15 cellular contexts compared by ENCODE assay signal in the genomic region with DNA sequence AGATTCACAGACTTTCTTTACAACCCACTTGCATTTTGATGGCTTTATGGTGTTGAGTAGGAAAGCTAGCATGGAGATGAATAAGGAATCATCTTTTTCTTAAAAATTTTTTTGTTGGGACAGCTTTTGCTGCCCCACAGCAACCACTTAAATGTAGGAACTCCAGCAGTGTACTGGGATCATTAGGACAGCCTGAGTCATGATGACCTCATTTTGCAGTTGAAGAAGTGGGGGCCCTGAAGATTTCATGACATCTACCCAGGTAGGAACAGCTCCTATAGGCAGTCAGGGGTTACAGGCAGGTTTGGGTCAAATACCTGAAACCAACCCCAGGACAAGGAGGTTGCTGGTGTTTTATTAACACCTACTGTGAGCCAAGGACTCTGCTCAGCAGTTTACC. TPM values are rescaled to one million over a fixed set of nuclear protein-coding genes. Genes with fewer than 3 reads are reported as not detected.
DNase-seq lines count a peak whose midpoint lies in the region; TF ChIP-seq lines count a peak whose summit lies in the region.
"Had no signal": no experiment of that assay in that cellular context is flagged by ENCODE, and none has a peak within 500 bp of the region (broad histone marks: within the 10 kb centered on the region; RNA-seq: fewer than 3 reads in every experiment).

No MANE protein-coding gene starts in this region.

- peaks cover 6% of the 10 kb centered on the region for H3K4me1 Mint-ChIP-seq in glutamatergic neuron (ENCODE audit: low read depth, unreplicated experiment)

- H3K36me3 ChIP-seq in mammary epithelial cell (ENCODE audit: insufficient read depth, low read length), result no peaks in the 10 kb centered on the region
- H3K36me3 ChIP-seq in breast epithelium, result no peaks in the 10 kb centered on the region

- no peak overlapping the region for H3K27ac ChIP-seq in mammary epithelial cell (ENCODE audit: insufficient read depth, low read depth, low read length)
- H3K27ac ChIP-seq in breast epithelium, result no peak overlapping the region
- no peak overlapping the region for H3K27ac ChIP-seq in RWPE1
- H3K27ac ChIP-seq: transverse colon had no signal

- H4K20me1 ChIP-seq in mammary epithelial cell (ENCODE audit: insufficient read depth, low read length), result no peaks in the 10 kb centered on the region

- H3K27me3 ChIP-seq in mammary epithelial cell (ENCODE audit: insufficient read depth, low read length) (no peaks in the 10 kb centered on the region), breast epithelium (no peaks in the 10 kb centered on the region)
- H3K27me3 ChIP-seq: transverse colon had no signal

- peak overlapping the region; percentile 52 for H3K4me3 Mint-ChIP-seq in glutamatergic neuron (ENCODE audit: unreplicated experiment)

- intact Hi-C loops in mammary epithelial cell (cut with micrococcal nuclease), result loop anchor here (2.0 kb wide), 2 partner anchors 31 to 51 kb away; no protein-coding TSS in a partner anchor
- intact Hi-C loops in breast epithelium (cut with DNase I; ENCODE audit: low total_unique reads), result no loop called here

- TF ChIP-seq CTCF in mammary epithelial cell (conservative IDR thresholded peaks at IDR 0.05 in 1 of 2, IDR thresholded peaks at IDR 0.05 in 1 of 2; ENCODE audit: extremely low read depth in 1 of 2, insufficient read depth in 1 of 2, low read depth in 1 of 2, low read length in 2 of 2), result no peak
- TF ChIP-seq CTCF in breast epithelium (IDR thresholded peaks at IDR 0.05), result no peak
- no peak for TF ChIP-seq CTCF in RWPE1 (conservative IDR thresholded peaks at IDR 0.05; ENCODE audit: low read depth)
- TF ChIP-seq CTCF in glutamatergic neuron (IDR thresholded peaks at IDR 0.05; ENCODE audit: partially characterized antibody, unreplicated experiment), result no peak

- no peak for TF ChIP-seq POLR2A in breast epithelium (IDR thresholded peaks at IDR 0.05)

- CTCF ChIA-PET in mammary epithelial cell (lab: Charles Lee; ENCODE audit: low non-redundant PET) (no interaction called here), RWPE1 (lab: Yijun Ruan, JAX) (interaction anchor here (1.3 kb wide), 1 partner anchor 13 kb away, joined by 4 read pairs; no protein-coding TSS in a partner anchor), HEK293T (lab: Yijun Ruan, JAX) (no interaction called here)

- H3K9me3 ChIP-seq in mammary epithelial cell (replicated peaks; ENCODE audit: insufficient read depth, low read length) (no peaks in the 10 kb centered on the region), breast epithelium (no peaks in the 10 kb centered on the region)
- H3K9me3 ChIP-seq: transverse colon had no signal

- POLR2A ChIA-PET in RWPE1 (lab: Yijun Ruan, JAX; ENCODE audit: low non-redundant PET) (no interaction called here), HEK293T (lab: Yijun Ruan, JAX) (no interaction called here)

- peaks cover 10% of the 10 kb centered on the region for H3K4me1 ChIP-seq in mammary epithelial cell (ENCODE audit: insufficient read depth, low read length)
- H3K4me1 ChIP-seq in breast epithelium, result no peaks in the 10 kb centered on the region

- H3K9ac ChIP-seq in mammary epithelial cell (ENCODE audit: insufficient read depth, low read length), result no peak overlapping the region

- peaks cover 2% of the 10 kb centered on the region for H3K27me3 Mint-ChIP-seq in glutamatergic neuron (ENCODE audit: unreplicated experiment)

- H3K4me3 ChIP-seq in mammary epithelial cell (replicated peaks in 1 of 3; ENCODE audit: insufficient read depth in 1 of 3, low read depth in 2 of 3, low read length in 3 of 3) (no peak overlapping the region), breast epithelium (no peak overlapping the region)
- H3K4me3 ChIP-seq: transverse colon had no signal

- H3K79me2 ChIP-seq in mammary epithelial cell (ENCODE audit: insufficient read depth, low read length), result peaks cover 45% of the 10 kb centered on the region

- in situ Hi-C loops in mammary epithelial cell (cut with MboI; ENCODE audit: low sequenced_read_pairs in 2 of 2), result loop anchor here in 1 of 2 donors (5.0 kb wide), 1 partner anchor 56 kb away; no protein-coding TSS in a partner anchor

- H2AFZ ChIP-seq in mammary epithelial cell (ENCODE audit: low read depth, low read length), result no peak overlapping the region

- no TSS peak for BruUV-seq in mammary epithelial cell (replicated peaks; lab: Mats Ljungman, UMichigan)

- DNase-seq in mammary epithelial cell (peak; percentile 46), breast epithelium (ENCODE audit: low spot score in 2 of 2) (no peak), RWPE1 (ENCODE audit: low spot score) (peak; percentile 46), glutamatergic neuron (no peak), NCI-H510A treated with DMSO at 0.1 percent for 48 hours (lab: John Stamatoyannopoulos, UW) (no peak), T-helper 1 cell (no peak), NCI-H748 (lab: John Stamatoyannopoulos, UW; ENCODE audit: unreplicated experiment) (no peak), HEK293T (ENCODE audit: extremely low spot score) (no peak)
- DNase-seq: amygdala, C1 segment of cervical spinal cord, NCI-H187 treated with DMSO at 0.1 percent for 48 hours, transverse colon had no signal

- dilution Hi-C loops in mammary epithelial cell (cut with HindIII; ENCODE audit: low sequenced_read_pairs), result no loop called here

- H3K9me3 Mint-ChIP-seq in glutamatergic neuron (ENCODE audit: unreplicated experiment), result peaks cover 8% of the 10 kb centered on the region

- no peak overlapping the region for H3K4me2 ChIP-seq in mammary epithelial cell (ENCODE audit: insufficient read depth, low read depth, low read length)

- no peak overlapping the region for H3K27ac Mint-ChIP-seq in glutamatergic neuron (ENCODE audit: unreplicated experiment)

- H3K36me3 Mint-ChIP-seq in glutamatergic neuron (ENCODE audit: unreplicated experiment), result no peaks in the 10 kb centered on the region

TF ChIP-seq in HEK293T, 16 proteins besides CTCF, POLR2A, EP300 and RAD21:
- TF ChIP-seq TARDBP (IDR thresholded peaks at IDR 0.05), result no peak
- no peak for TF ChIP-seq SUZ12 (IDR thresholded peaks at IDR 0.05)
- no peak for TF ChIP-seq ZNF384 (IDR thresholded peaks at IDR 0.05)
- no peak for TF ChIP-seq SP1 (IDR thresholded peaks at IDR 0.05)
- TF ChIP-seq FOXM1 (IDR thresholded peaks at IDR 0.05; ENCODE audit: borderline replicate concordance), result no peak
- TF ChIP-seq, protein P1, sequence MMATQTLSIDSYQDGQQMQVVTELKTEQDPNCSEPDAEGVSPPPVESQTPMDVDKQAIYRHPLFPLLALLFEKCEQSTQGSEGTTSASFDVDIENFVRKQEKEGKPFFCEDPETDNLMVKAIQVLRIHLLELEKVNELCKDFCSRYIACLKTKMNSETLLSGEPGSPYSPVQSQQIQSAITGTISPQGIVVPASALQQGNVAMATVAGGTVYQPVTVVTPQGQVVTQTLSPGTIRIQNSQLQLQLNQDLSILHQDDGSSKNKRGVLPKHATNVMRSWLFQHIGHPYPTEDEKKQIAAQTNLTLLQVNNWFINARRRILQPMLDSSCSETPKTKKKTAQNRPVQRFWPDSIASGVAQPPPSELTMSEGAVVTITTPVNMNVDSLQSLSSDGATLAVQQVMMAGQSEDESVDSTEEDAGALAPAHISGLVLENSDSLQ (IDR thresholded peaks at IDR 0.05), result no peak
- no peak for TF ChIP-seq FOXA1 (IDR thresholded peaks at IDR 0.05)
- TF ChIP-seq NFRKB (IDR thresholded peaks at IDR 0.05), result no peak
- TF ChIP-seq ARNT (IDR thresholded peaks at IDR 0.05), result no peak
- TF ChIP-seq CTBP1 (IDR thresholded peaks at IDR 0.05; ENCODE audit: borderline replicate concordance), result no peak
- no peak for TF ChIP-seq FOXK2 (IDR thresholded peaks at IDR 0.05)
TF ChIP-seq in HEK293T: peak in this region for 0.

RNA-seq across cellular contexts. Expression of a gene that starts 2.1 kb away (rescaled TPM):
- total RNA-seq in mammary epithelial cell, result 10 to 100 TPM; 35.2 to 40.9 TPM
- polyA plus RNA-seq in mammary epithelial cell, result 21.2 TPM
- 19.6 TPM for polyA minus RNA-seq in mammary epithelial cell
- 10 to 100 TPM; 26.9 to 36.1 (median 27.4) TPM for total RNA-seq in breast epithelium
- total RNA-seq in glutamatergic neuron (ENCODE audit: unreplicated experiment), result 87.9 TPM

RNA-seq across cellular contexts. Expression of a gene that starts 33.3 kb away (rescaled TPM):
- total RNA-seq in mammary epithelial cell, result not detected
- polyA plus RNA-seq in mammary epithelial cell, result not detected
- polyA minus RNA-seq in mammary epithelial cell, result not detected
- total RNA-seq in breast epithelium, result not detected
- total RNA-seq in glutamatergic neuron (ENCODE audit: unreplicated experiment), result not detected
- total RNA-seq: mononuclear cell; skeletal muscle tissue; T-helper 1 cell treated with Interleukin-12 subunit alpha and Interleukin-12 subunit beta and Interleukin-4 antibody, amounts not matched to agents 30 ng/mL and 1 ng/mL, for 36 hours; transverse colon had no signal

RNA-seq across cellular contexts. Expression of a gene that starts 50.8 kb away (rescaled TPM):
- 10 to 100 TPM; 13.6 to 20.5 TPM for total RNA-seq in mammary epithelial cell
- 7.4 TPM for polyA plus RNA-seq in mammary epithelial cell
- 8.6 TPM for polyA minus RNA-seq in mammary epithelial cell
- 10 to 100 TPM in 1 of 3 donors, 1 to 10 TPM in 2; 7.5 to 12.6 (median 9.8) TPM for total RNA-seq in breast epithelium
- total RNA-seq in glutamatergic neuron (ENCODE audit: unreplicated experiment), result 70.9 TPM

Comparison
In these comparisons a context has a peak if more than half of its experiments do, and no peak if none do; other contexts are left out.
1. DNase-seq: peak in mammary epithelial cell (single experiment) and RWPE1 (single experiment); none in breast epithelium (0 of 2), glutamatergic neuron (single experiment), NCI-H510A treated with DMSO at 0.1 percent for 48 hours (single experiment), T-helper 1 cell (0 of 5), NCI-H748 (single experiment) and HEK293T (single experiment).